ENCODE assay signal across 14 cellular contexts in genomic region chr2:128466377-128467175, GRCh38.
DNase-seq lines count a peak whose midpoint lies in the region; ATAC-seq and TF ChIP-seq lines count a peak whose summit lies in the region.
"Had no signal": no experiment of that assay in that cellular context is flagged by ENCODE, and none has a peak within 500 bp of the region (broad histone marks: within the 10 kb centered on the region; RNA-seq: fewer than 3 reads in every experiment).

No MANE protein-coding gene starts in this region.

- H3K36me3 ChIP-seq in mammary epithelial cell (ENCODE audit: insufficient read depth, low read length) (no peaks in the 10 kb centered on the region), heart right ventricle (no peaks in the 10 kb centered on the region), osteoblast (ENCODE audit: insufficient read depth, low read length) (no peaks in the 10 kb centered on the region)
- H3K36me3 ChIP-seq: Peyer's patch had no signal

- H2AFZ ChIP-seq in mammary epithelial cell (ENCODE audit: low read depth, low read length) (no peak overlapping the region), osteoblast (ENCODE audit: low read length) (no peak overlapping the region)

- H3K79me2 ChIP-seq in mammary epithelial cell (ENCODE audit: insufficient read depth, low read length) = no peaks in the 10 kb centered on the region
- no peaks in the 10 kb centered on the region for H3K79me2 ChIP-seq in osteoblast (ENCODE audit: insufficient read depth, low read length)

- intact Hi-C loops in MCF 10A (cut with micrococcal nuclease) (no loop called here), mammary epithelial cell (cut with micrococcal nuclease) (no loop called here), heart right ventricle (cut with DNase I) (loop anchor here in 1 of 10 donors (10.0 kb wide), 1 partner anchor 142 kb away; no protein-coding TSS in a partner anchor)

- H3K36me3 Mint-ChIP-seq in MCF 10A (ENCODE audit: insufficient read depth, unreplicated experiment) = no peaks in the 10 kb centered on the region

- H3K9ac ChIP-seq in mammary epithelial cell (ENCODE audit: insufficient read depth, low read length) = no peak overlapping the region

- H3K4me3 ChIP-seq in mammary epithelial cell (replicated peaks in 1 of 3; ENCODE audit: insufficient read depth in 1 of 3, low read depth in 2 of 3, low read length in 3 of 3) (no peak overlapping the region), heart right ventricle (no peak overlapping the region), osteoblast (ENCODE audit: insufficient read depth, low read length) (no peak overlapping the region)
- H3K4me3 ChIP-seq: Peyer's patch had no signal

- BruUV-seq in MCF 10A (replicated peaks; lab: Mats Ljungman, UMichigan) = no TSS peak
- BruUV-seq in mammary epithelial cell (replicated peaks; lab: Mats Ljungman, UMichigan) = no TSS peak

- CTCF ChIA-PET in MCF 10A (lab: Yijun Ruan, JAX) = interaction anchor here (0.7 kb wide), 1 partner anchor 144 kb away, joined by 3 read pairs; no protein-coding TSS in a partner anchor
- CTCF ChIA-PET in mammary epithelial cell (lab: Charles Lee; ENCODE audit: low non-redundant PET) = no interaction called here

- peaks cover 14% of the 10 kb centered on the region for H3K9me3 Mint-ChIP-seq in MCF 10A (ENCODE audit: unreplicated experiment)

- no peak overlapping the region for H3K27ac Mint-ChIP-seq in MCF 10A (ENCODE audit: low read depth, unreplicated experiment)
- H3K27ac Mint-ChIP-seq: activated CD4-positive, alpha-beta T cell treated with anti-CD3 and anti-CD28 coated beads, Interleukin-2, amount 10 ng/mL, durations not matched to agents 24 days and 14 days; activated T-helper 17 cell treated with anti-CD3 and anti-CD28 coated beads, Interleukin-2, amount 50 U/mL, for 72 hours; T-helper 17 cell had no signal

- H3K4me1 ChIP-seq in mammary epithelial cell (ENCODE audit: insufficient read depth, low read length) (no peaks in the 10 kb centered on the region), heart right ventricle (peaks cover 0 to 23% (median 14%) of the 10 kb centered on the region in 9 donors), osteoblast (ENCODE audit: insufficient read depth, low read length) (no peaks in the 10 kb centered on the region)
- H3K4me1 ChIP-seq: Peyer's patch had no signal

- WGBS in mammary epithelial cell (ENCODE audit: low coverage, missing lambda C conversion rate) = 23% methylated on average over 3 of the region's 4 CpGs
- 70 to 76% methylated on average over 4 of the region's 4 CpGs for WGBS in heart right ventricle, 2 donors

- in situ Hi-C loops in mammary epithelial cell (cut with MboI; ENCODE audit: low sequenced_read_pairs in 2 of 2) = no loop called here

- no peaks in the 10 kb centered on the region for H3K4me1 Mint-ChIP-seq in MCF 10A (ENCODE audit: insufficient read depth, unreplicated experiment)
- H3K4me1 Mint-ChIP-seq: activated CD4-positive, alpha-beta T cell treated with anti-CD3 and anti-CD28 coated beads, Interleukin-2, amount 10 ng/mL, durations not matched to agents 24 days and 14 days; activated T-helper 17 cell treated with anti-CD3 and anti-CD28 coated beads, Interleukin-2, amount 50 U/mL, for 72 hours; T-helper 17 cell had no signal

- POLR2A ChIA-PET in MCF 10A (lab: Yijun Ruan, JAX) = interaction anchor here (0.6 to 1.8 kb wide), 2 partner anchors 7 to 65 kb away, joined by 4 read pairs; no protein-coding TSS in a partner anchor

- H3K27ac ChIP-seq in mammary epithelial cell (ENCODE audit: insufficient read depth, low read depth, low read length) (no peak overlapping the region), heart right ventricle (peak overlapping the region in 9 of 10 donors; percentile 35 to 85 (median 75)), osteoblast (ENCODE audit: low read depth, low read length) (no peak overlapping the region)
- H3K27ac ChIP-seq: Peyer's patch had no signal

- no peaks in the 10 kb centered on the region for H3K27me3 Mint-ChIP-seq in MCF 10A (ENCODE audit: insufficient read depth, unreplicated experiment)
- H3K27me3 Mint-ChIP-seq: T-helper 17 cell had no signal

- H3K27me3 ChIP-seq in mammary epithelial cell (ENCODE audit: insufficient read depth, low read length) = no peaks in the 10 kb centered on the region
- no peaks in the 10 kb centered on the region for H3K27me3 ChIP-seq in heart right ventricle
- H3K27me3 ChIP-seq in osteoblast (ENCODE audit: insufficient read depth, low read length) = no peaks in the 10 kb centered on the region
- H3K27me3 ChIP-seq: Peyer's patch had no signal

- H3K4me2 ChIP-seq in mammary epithelial cell (ENCODE audit: insufficient read depth, low read depth, low read length) (no peak overlapping the region), osteoblast (ENCODE audit: insufficient read depth, low read length) (no peak overlapping the region)

- dilution Hi-C loops in mammary epithelial cell (cut with HindIII; ENCODE audit: low sequenced_read_pairs) = no loop called here

- ATAC-seq in heart right ventricle (peak; percentile 80 to 95 (median 92)), GM18511 (IDR thresholded peaks at IDR 0.05; ENCODE audit: unreplicated experiment) (no peak)
- ATAC-seq: activated T-helper 17 cell treated with anti-CD3 and anti-CD28 coated beads, Interleukin-2, amount 50 U/mL, for 72 hours; T-helper 17 cell had no signal

- H3K9me3 ChIP-seq in mammary epithelial cell (replicated peaks; ENCODE audit: insufficient read depth, low read length) (peaks cover 25% of the 10 kb centered on the region), heart right ventricle (peaks cover 0 to 43% (median 17%) of the 10 kb centered on the region in 11 donors), osteoblast (ENCODE audit: low read depth, low read length) (peaks cover 8% of the 10 kb centered on the region)

- H3K4me3 Mint-ChIP-seq in MCF 10A (ENCODE audit: unreplicated experiment) = no peak overlapping the region
- H3K4me3 Mint-ChIP-seq: activated CD4-positive, alpha-beta T cell treated with anti-CD3 and anti-CD28 coated beads, Interleukin-2, amount 10 ng/mL, durations not matched to agents 24 days and 14 days; activated T-helper 17 cell treated with anti-CD3 and anti-CD28 coated beads, Interleukin-2, amount 50 U/mL, for 72 hours; T-helper 17 cell had no signal

- DNase-seq in MCF 10A (ENCODE audit: unreplicated experiment) (peak; percentile 8), mammary epithelial cell (no peak), heart right ventricle (peak; percentile 68 to 76), osteoblast (ENCODE audit: insufficient read length, low spot score, missing footprints) (peak; percentile 62), NCI-H1436 treated with DMSO at 0.1 percent for 48 hours (lab: John Stamatoyannopoulos, UW) (no peak), COLO668 (lab: John Stamatoyannopoulos, UW; ENCODE audit: unreplicated experiment) (no peak)
- DNase-seq in activated effector memory CD4-positive, alpha-beta T cell treated with anti-CD3 and anti-CD28 coated beads, Interleukin-2, amount 50 U/mL, for 16 hours = no peak
- DNase-seq: activated CD4-positive, alpha-beta T cell treated with anti-CD3 and anti-CD28 coated beads, Interleukin-2, amount 10 ng/mL, durations not matched to agents 24 days and 14 days; erythroblast; NCI-H524; Peyer's patch; T-helper 17 cell had no signal

- H4K20me1 ChIP-seq in mammary epithelial cell (ENCODE audit: insufficient read depth, low read length) (no peaks in the 10 kb centered on the region), osteoblast (ENCODE audit: insufficient read depth, low read length) (no peaks in the 10 kb centered on the region)

- TF ChIP-seq CTCF in MCF 10A (IDR thresholded peaks at IDR 0.05; ENCODE audit: unreplicated experiment) (no peak), mammary epithelial cell (conservative IDR thresholded peaks at IDR 0.05 in 1 of 2, IDR thresholded peaks at IDR 0.05 in 1 of 2; ENCODE audit: extremely low read depth in 1 of 2, insufficient read depth in 1 of 2, low read depth in 1 of 2, low read length in 2 of 2) (no peak), heart right ventricle (IDR thresholded peaks at IDR 0.05) (peak in 2 of 9 donors; percentile 8 to 14), osteoblast (IDR thresholded peaks at IDR 0.05; ENCODE audit: extremely low read depth, low read depth, low read length) (no peak)

Comparison
In these comparisons a context has a peak if more than half of its experiments do, and no peak if none do; other contexts are left out.
1. DNase-seq: peak in MCF 10A (single experiment), heart right ventricle (2 of 2) and osteoblast (single experiment); none in mammary epithelial cell (single experiment), NCI-H1436 treated with DMSO at 0.1 percent for 48 hours (single experiment), activated effector memory CD4-positive, alpha-beta T cell treated with anti-CD3 and anti-CD28 coated beads, Interleukin-2, amount 50 U/mL, for 16 hours (single experiment) and COLO668 (single experiment).
2. H3K27ac ChIP-seq: peak in heart right ventricle (9 of 10); none in mammary epithelial cell (single experiment) and osteoblast (single experiment).